In genomic region chr19:3575949-3576673, GRCh38 we compare ENCODE assay signal across 13 cellular contexts. TPM values are rescaled to one million over a fixed set of nuclear protein-coding genes. Genes with fewer than 3 reads are reported as not detected.
DNase-seq lines count a peak whose midpoint lies in the region; ATAC-seq and TF ChIP-seq lines count a peak whose summit lies in the region.
"Had no signal": no experiment of that assay in that cellular context is flagged by ENCODE, and none has a peak within 500 bp of the region (broad histone marks: within the 10 kb centered on the region; RNA-seq: fewer than 3 reads in every experiment).

No MANE protein-coding gene starts in this region.

- H3K9me3 Mint-ChIP-seq in HFFc6 (no peaks in the 10 kb centered on the region), memory B cell (no peaks in the 10 kb centered on the region), Calu3 (ENCODE audit: low read depth, unreplicated experiment) (no peaks in the 10 kb centered on the region)

- no peak for ATAC-seq in memory B cell (ENCODE audit: low read depth)
- no peak for ATAC-seq in HG02571 (IDR thresholded peaks at IDR 0.05; ENCODE audit: unreplicated experiment)
- ATAC-seq in left lung, result no peak

- DNase-seq in HFFc6 (no peak), coronary artery (ENCODE audit: low spot score) (no peak), memory B cell (ENCODE audit: low spot score in 2 of 2) (no peak), Calu3 (no peak), left lung (no peak), NCI-H2029 treated with DMSO at 0.1 percent for 48 hours (lab: John Stamatoyannopoulos, UW) (no peak)
- DNase-seq: activated CD8-positive, alpha-beta memory T cell treated with anti-CD3 and anti-CD28 coated beads for 24 hours; amniotic stem cell; NCI-H146; NK-92 treated with Interleukin-12 subunit alpha and Interleukin-12 subunit beta, amount 100 ng/mL, for 24 hours had no signal

- H3K4me3 ChIP-seq in coronary artery (peak overlapping the region; percentile 67), subcutaneous abdominal adipose tissue (ENCODE audit: low read depth in 1 of 5, low read length in 5 of 5) (peak overlapping the region in 3 of 5 donors; percentile 29 to 62 (median 36)), left lung (peak overlapping the region in 1 of 2 donors; percentile 36)

- H3K4me1 Mint-ChIP-seq in HFFc6 (ENCODE audit: low read depth), result peaks cover 46% of the 10 kb centered on the region
- H3K4me1 Mint-ChIP-seq in memory B cell, result peaks cover 4% of the 10 kb centered on the region
- no peaks in the 10 kb centered on the region for H3K4me1 Mint-ChIP-seq in Calu3 (ENCODE audit: low read depth, unreplicated experiment)

- H3K27me3 Mint-ChIP-seq in HFFc6 (ENCODE audit: insufficient read depth) (peaks cover 2% of the 10 kb centered on the region), memory B cell (no peaks in the 10 kb centered on the region), Calu3 (ENCODE audit: unreplicated experiment) (no peaks in the 10 kb centered on the region)

- peak overlapping the region in 1 of 2 donors; percentile 87 for H3K27ac ChIP-seq in coronary artery
- H3K27ac ChIP-seq in subcutaneous abdominal adipose tissue (ENCODE audit: low read depth, low read length), result no peak overlapping the region
- H3K27ac ChIP-seq in left lung, result peak overlapping the region in 1 of 2 donors; percentile 7

- peaks cover 13% of the 10 kb centered on the region for H3K36me3 Mint-ChIP-seq in HFFc6 (ENCODE audit: low read depth)
- H3K36me3 Mint-ChIP-seq in memory B cell, result peaks cover 8% of the 10 kb centered on the region
- H3K36me3 Mint-ChIP-seq in Calu3 (ENCODE audit: insufficient read depth, unreplicated experiment), result peaks cover 45% of the 10 kb centered on the region

- H3K36me3 ChIP-seq in subcutaneous abdominal adipose tissue (ENCODE audit: control insufficient read depth in 5 of 5, insufficient read depth in 5 of 5, low read length in 5 of 5) (peaks cover 0 to 17% (median 5%) of the 10 kb centered on the region in 5 donors), left lung (peaks cover 0 to 16% of the 10 kb centered on the region in 2 donors)

- TF ChIP-seq CTCF in HFFc6 (IDR thresholded peaks at IDR 0.05), result no peak
- TF ChIP-seq CTCF in coronary artery (IDR thresholded peaks at IDR 0.05), result no peak
- TF ChIP-seq CTCF in Calu3 (IDR thresholded peaks at IDR 0.05; ENCODE audit: unreplicated experiment), result no peak
- TF ChIP-seq CTCF in left lung (IDR thresholded peaks at IDR 0.05), result no peak

- no peak overlapping the region for H3K27ac Mint-ChIP-seq in HFFc6
- H3K27ac Mint-ChIP-seq in memory B cell, result no peak overlapping the region
- H3K27ac Mint-ChIP-seq in Calu3 (ENCODE audit: unreplicated experiment), result no peak overlapping the region

- BruUV-seq in Calu3 (replicated peaks; lab: Mats Ljungman, UMichigan), result no TSS peak

- H3K4me3 Mint-ChIP-seq in HFFc6 (peak overlapping the region; percentile 15; the same call in 1 of the 2 replicates), memory B cell (peak overlapping the region; percentile 70), Calu3 (ENCODE audit: low read depth, unreplicated experiment) (no peak overlapping the region)

- CTCF ChIA-PET in Calu3 (lab: Charles Lee), result interaction anchor here (0.5 kb wide), 2 partner anchors 31 to 941 kb away, joined by 4 to 6 read pairs; no protein-coding TSS in a partner anchor

- H3K27me3 ChIP-seq in subcutaneous abdominal adipose tissue (ENCODE audit: control insufficient read depth in 5 of 5, insufficient read depth in 4 of 5, low read length in 5 of 5) (no peaks in the 10 kb centered on the region), left lung (no peaks in the 10 kb centered on the region)

- H3K9me3 ChIP-seq in subcutaneous abdominal adipose tissue (ENCODE audit: control insufficient read depth in 5 of 5, low read length in 5 of 5), result no peaks in the 10 kb centered on the region
- no peaks in the 10 kb centered on the region for H3K9me3 ChIP-seq in left lung

- H3K9ac ChIP-seq in subcutaneous abdominal adipose tissue (ENCODE audit: low read length in 5 of 5), result peak overlapping the region in 1 of 5 donors; percentile 28

- intact Hi-C loops in Calu3 (cut with micrococcal nuclease; ENCODE audit: unreplicated experiment) (no loop called here), left lung (cut with DNase I) (no loop called here)

- peaks cover 6 to 47% (median 37%) of the 10 kb centered on the region in 5 donors for H3K4me1 ChIP-seq in subcutaneous abdominal adipose tissue (ENCODE audit: control insufficient read depth in 5 of 5, insufficient read depth in 5 of 5, low read length in 5 of 5)
- peaks cover 0 to 29% of the 10 kb centered on the region in 2 donors for H3K4me1 ChIP-seq in left lung

RNA-seq across cellular contexts. Expression of gene HMG20B, which starts 3.4 kb away (rescaled TPM):
- total RNA-seq in HFFc6 (2021; fragmentation: NEBNext Ultra II Directional; extraction: Animal tissue kit (Norgen Biotek cat#: 25700)), result 10 to 100 TPM; 73.5 to 90.1 (median 78.3) TPM
- total RNA-seq in Calu3 (2022) (58.1 and 58.4 TPM in 2 replicates), left lung (10 to 100 TPM; 50.9 to 74.8 TPM)

RNA-seq across cellular contexts. Expression of gene GIPC3, which starts 9.2 kb away (rescaled TPM):
- total RNA-seq in HFFc6 (2021; fragmentation: NEBNext Ultra II Directional; extraction: Animal tissue kit (Norgen Biotek cat#: 25700)), result under 1 TPM in 4 of 6 experiments, not detected in 2; 0.10 to 0.17 (median 0.11) TPM
- total RNA-seq in Calu3 (2022), result not detected in 2 replicates
- 1 to 10 TPM; 3.1 TPM for total RNA-seq in left lung

RNA-seq across cellular contexts. Expression of gene MFSD12, which starts 18.7 kb away (rescaled TPM):
- total RNA-seq in HFFc6 (2021; fragmentation: NEBNext Ultra II Directional; extraction: Animal tissue kit (Norgen Biotek cat#: 25700)), result 100 to 1,000 TPM in 2 of 6 experiments, 10 to 100 TPM in 4; 75.1 to 101 (median 79.6) TPM
- total RNA-seq in Calu3 (2022), result 95.2 and 105 TPM in 2 replicates
- 10 to 100 TPM; 61.7 to 90.2 TPM for total RNA-seq in left lung

RNA-seq across cellular contexts. Expression of gene TBXA2R, which starts 30.6 kb away (rescaled TPM):
- total RNA-seq in HFFc6 (2021; fragmentation: NEBNext Ultra II Directional; extraction: Animal tissue kit (Norgen Biotek cat#: 25700)), result 1 to 10 TPM; 7.1 to 8.8 (median 7.4) TPM
- total RNA-seq in Calu3 (2022) (0.20 and 0.24 TPM in 2 replicates), left lung (1 to 10 TPM; 5.3 to 7.9 TPM)

RNA-seq across cellular contexts. Expression of gene TEKTIP1, which starts 37.1 kb away (rescaled TPM):
- under 1 TPM in 5 of 6 experiments, not detected in 1; 0.25 to 0.51 (median 0.46) TPM for total RNA-seq in HFFc6 (2021; fragmentation: NEBNext Ultra II Directional; extraction: Animal tissue kit (Norgen Biotek cat#: 25700))
- total RNA-seq in Calu3 (2022) (1.4 and 2.7 TPM in 2 replicates), left lung (1 to 10 TPM; 2.8 to 3.2 TPM)
- total RNA-seq: lung microvascular endothelial cell had no signal
